14 cellular contexts compared by ENCODE assay signal in genomic region chr2:54670485-54671009, GRCh38. TPM values are rescaled to one million over a fixed set of nuclear protein-coding genes. Genes with fewer than 3 reads are reported as not detected.
A peak's percentile ranks its signal among the peaks of the same experiment; 100 is the strongest.
DNase-seq lines count a peak whose midpoint lies in the region; ATAC-seq, FAIRE-seq and TF ChIP-seq lines count a peak whose summit lies in the region.
"Had no signal": no experiment of that assay in that cellular context is flagged by ENCODE, and none has a peak within 500 bp of the region (broad histone marks: within the 10 kb centered on the region; RNA-seq: fewer than 3 reads in every experiment).

No MANE protein-coding gene starts in this region.

- peaks cover 32% of the 10 kb centered on the region for H3K4me1 Mint-ChIP-seq in chondrocyte (ENCODE audit: low read depth)

- no peak overlapping the region for H3K4me3 ChIP-seq in muscle layer of duodenum (ENCODE audit: low read depth in 1 of 2, low read length in 2 of 2)
- H3K4me3 ChIP-seq: BLaER1 had no signal

- no peaks in the 10 kb centered on the region for H3K9me3 ChIP-seq in muscle layer of duodenum (ENCODE audit: control insufficient read depth in 1 of 2, low read length in 2 of 2)
- H3K9me3 ChIP-seq: BLaER1 had no signal

- no peak for DNase-seq in HTR-8/SVneo (ENCODE audit: insufficient read length, low spot score)
- no peak for DNase-seq in chondrocyte (ENCODE audit: low spot score)
- no peak for DNase-seq in substantia nigra (lab: John Stamatoyannopoulos, UW)
- no peak for DNase-seq in D341Med (ENCODE audit: low spot score)
- no peak for DNase-seq in SHP77 treated with DMSO at 0.1 percent for 48 hours (lab: John Stamatoyannopoulos, UW)
- no peak for DNase-seq in C1 segment of cervical spinal cord (lab: John Stamatoyannopoulos, UW)
- DNase-seq: dermis blood vessel endothelial cell, NCI-H1694 had no signal

- no peaks in the 10 kb centered on the region for H3K27me3 ChIP-seq in muscle layer of duodenum (ENCODE audit: low read depth, low read length)
- H3K27me3 ChIP-seq: BLaER1 had no signal

- ATAC-seq in HG02763 (IDR thresholded peaks at IDR 0.05; ENCODE audit: unreplicated experiment): no peak

- H3K27me3 Mint-ChIP-seq in chondrocyte (ENCODE audit: low read depth): no peaks in the 10 kb centered on the region

- H3K36me3 Mint-ChIP-seq in chondrocyte (ENCODE audit: low read depth): peaks cover 23% of the 10 kb centered on the region

- H3K27ac ChIP-seq in muscle layer of duodenum (ENCODE audit: low read length): peak overlapping the region; percentile 34
- H3K27ac ChIP-seq in substantia nigra (ENCODE audit: low read depth, low read length, poor library complexity, severe bottlenecking): peak overlapping the region; percentile 72
- H3K27ac ChIP-seq: BLaER1 had no signal

- peak overlapping the region; percentile 13 for H3K27ac Mint-ChIP-seq in chondrocyte (ENCODE audit: unreplicated experiment)
- H3K27ac Mint-ChIP-seq: activated T-helper 1 cell treated with anti-CD3 and anti-CD28 coated beads, Interleukin-12 subunit alpha, Interleukin-12 subunit beta, Interleukin-2, Interleukin-4 antibody, amounts not matched to agents 30 ng/mL and 10 ng/mL and 1 ng/mL, durations not matched to agents 14 hours and 24 hours and 36 hours; stimulated activated naive CD8-positive, alpha-beta T cell treated with anti-CD3 and anti-CD28 coated beads, Interleukin-15, Interleukin-2, amounts not matched to agents 100 ng/mL and 50 ng/mL, for 24 hours had no signal

- no peaks in the 10 kb centered on the region for H3K9me3 Mint-ChIP-seq in chondrocyte (ENCODE audit: low read depth)
- H3K9me3 Mint-ChIP-seq: activated T-helper 1 cell treated with anti-CD3 and anti-CD28 coated beads, Interleukin-12 subunit alpha, Interleukin-12 subunit beta, Interleukin-2, Interleukin-4 antibody, amounts not matched to agents 30 ng/mL and 10 ng/mL and 1 ng/mL, durations not matched to agents 14 hours and 24 hours and 36 hours; stimulated activated naive CD8-positive, alpha-beta T cell treated with anti-CD3 and anti-CD28 coated beads, Interleukin-15, Interleukin-2, amounts not matched to agents 100 ng/mL and 50 ng/mL, for 24 hours had no signal

- H3K36me3 ChIP-seq in muscle layer of duodenum (ENCODE audit: control insufficient read depth in 1 of 2, insufficient read depth in 2 of 2, low read length in 2 of 2): peaks cover 30 to 32% of the 10 kb centered on the region in 2 donors

- TF ChIP-seq CTCF in chondrocyte (IDR thresholded peaks at IDR 0.05): no peak

- peak; percentile 59 for FAIRE-seq in HTR-8/SVneo (lab: Jason Lieb, UNC)
- FAIRE-seq: TTC549 had no signal

- peaks cover 34 to 38% of the 10 kb centered on the region in 2 donors for H3K4me1 ChIP-seq in muscle layer of duodenum (ENCODE audit: control insufficient read depth in 1 of 2, insufficient read depth in 2 of 2, low read length in 2 of 2)

- no peak overlapping the region for H3K4me3 Mint-ChIP-seq in chondrocyte (ENCODE audit: unreplicated experiment)
- H3K4me3 Mint-ChIP-seq: activated T-helper 1 cell treated with anti-CD3 and anti-CD28 coated beads, Interleukin-12 subunit alpha, Interleukin-12 subunit beta, Interleukin-2, Interleukin-4 antibody, amounts not matched to agents 30 ng/mL and 10 ng/mL and 1 ng/mL, durations not matched to agents 14 hours and 24 hours and 36 hours; stimulated activated naive CD8-positive, alpha-beta T cell treated with anti-CD3 and anti-CD28 coated beads, Interleukin-15, Interleukin-2, amounts not matched to agents 100 ng/mL and 50 ng/mL, for 24 hours had no signal

RNA-seq across cellular contexts. Expression of gene EML6, which starts 52.9 kb away (rescaled TPM):
- total RNA-seq in chondrocyte: 0.97 to 2.3 TPM (median 1.1 TPM) in 3 replicates
